In the genomic region with DNA sequence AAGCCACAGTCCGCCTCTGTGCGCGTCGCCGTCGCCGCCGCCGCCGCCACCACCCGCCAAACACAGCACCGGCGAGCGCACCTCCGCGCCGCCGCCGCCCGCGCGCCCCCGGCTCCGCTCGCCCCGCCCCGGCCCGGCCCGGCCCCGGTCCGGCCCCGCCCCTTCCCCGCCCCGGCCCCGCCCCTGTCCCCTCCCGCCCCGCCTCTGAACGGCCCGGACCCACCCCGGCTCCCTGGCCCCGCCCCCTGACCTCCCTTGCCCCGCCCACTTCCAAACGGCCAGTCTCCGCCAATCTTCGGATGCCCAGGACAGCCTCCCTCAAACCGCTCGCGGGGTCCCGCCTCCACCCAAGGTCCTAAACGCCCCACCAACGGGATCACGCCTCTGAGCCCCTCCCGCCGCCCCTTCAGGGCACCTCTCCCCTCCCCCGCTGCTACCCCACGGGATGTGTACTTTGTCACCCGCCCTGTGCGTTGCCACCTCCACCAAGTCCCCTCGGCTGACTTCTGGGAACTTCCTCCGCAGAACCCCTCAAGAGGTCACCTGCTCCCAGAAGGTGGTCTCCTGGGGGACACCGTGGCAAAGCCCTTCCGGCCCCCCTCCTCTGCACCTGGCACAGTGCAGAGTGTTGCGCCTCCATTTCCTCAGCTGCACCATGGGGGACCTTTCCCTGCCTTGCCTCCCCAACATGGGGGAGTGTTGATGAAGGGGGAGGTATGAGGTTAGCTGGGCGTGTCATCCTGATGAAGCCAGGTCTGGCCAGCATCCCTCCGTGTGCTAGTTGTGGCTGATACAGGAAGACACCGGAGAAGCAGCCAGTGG, we compare ENCODE assay signal across 8 cellular contexts. TPM values are rescaled to one million over a fixed set of nuclear protein-coding genes. Genes with fewer than 3 reads are reported as not detected.
A peak's percentile ranks its signal among the peaks of the same experiment; 100 is the strongest.
DNase-seq lines count a peak whose midpoint lies in the region; ATAC-seq and TF ChIP-seq lines count a peak whose summit lies in the region.

A gene (minus strand): TSS at position 85 of the 822 bp plus-strand sequence. CDS start 191 bp downstream, outside the sequence.

- peak within 1 kb of the TSS; percentile 97 for H3K4me3 Mint-ChIP-seq in activated CD4-positive, alpha-beta T cell treated with anti-CD3 and anti-CD28 coated beads, Interleukin-2, amount 10 ng/mL, durations not matched to agents 24 days and 14 days

- H3K27me3 ChIP-seq in BJ (ENCODE audit: control insufficient read depth, insufficient read depth, low read length) (no peaks in the 10 kb centered on the region), layer of hippocampus (ENCODE audit: control insufficient read depth, insufficient read depth, low read length) (no peaks in the 10 kb centered on the region)

- intact Hi-C loops in activated CD4-positive, alpha-beta T cell treated with anti-CD3 and anti-CD28 coated beads, Interleukin-2, amount 10 ng/mL, durations not matched to agents 24 days and 14 days (cut with micrococcal nuclease): loop anchor here (2.0 to 10.0 kb wide), 2 partner anchors 68 to 266 kb away; a partner anchor contains a TSS

- CTCF ChIA-PET in BJ (lab: Yijun Ruan, JAX): no interaction called here

- peaks cover 3% of the 10 kb centered on the region for H3K36me3 Mint-ChIP-seq in activated CD4-positive, alpha-beta T cell treated with anti-CD3 and anti-CD28 coated beads, Interleukin-2, amount 10 ng/mL, durations not matched to agents 24 days and 14 days (ENCODE audit: low read depth)

- ATAC-seq in GM21529 (IDR thresholded peaks at IDR 0.05; ENCODE audit: unreplicated experiment) (peak; percentile 41), GM21515 (IDR thresholded peaks at IDR 0.05; ENCODE audit: unreplicated experiment) (no peak)

- H3K4me3 ChIP-seq in BJ (ENCODE audit: low read depth, low read length): peak within 1 kb of the TSS; percentile 75

- peak within 1 kb of the TSS; percentile 39 for H3K27ac ChIP-seq in cingulate gyrus (ENCODE audit: low read depth, low read length)
- H3K27ac ChIP-seq in layer of hippocampus (ENCODE audit: low read depth, low read length): peak within 1 kb of the TSS; percentile 68

- H3K36me3 ChIP-seq in BJ (ENCODE audit: control insufficient read depth, insufficient read depth, low read length): peaks cover 8% of the 10 kb centered on the region

- DNase-seq in BJ (ENCODE audit: low read depth): no peak
- peak; percentile 68 for DNase-seq in NCI-H2196 (lab: John Stamatoyannopoulos, UW; ENCODE audit: unreplicated experiment)
- peak; percentile 92 for DNase-seq in activated CD4-positive, alpha-beta T cell treated with anti-CD3 and anti-CD28 coated beads, Interleukin-2, amount 10 ng/mL, durations not matched to agents 24 days and 14 days
- DNase-seq in stimulated activated CD4-positive, alpha-beta T cell treated with anti-CD3 and anti-CD28 coated beads, Interleukin-1b, Interleukin-23, amount 100 ng/mL, for 1 hour (ENCODE audit: low read depth in 2 of 2): peak; percentile 63 to 65

- peak within 1 kb of the TSS; percentile 91 for H3K27ac Mint-ChIP-seq in activated CD4-positive, alpha-beta T cell treated with anti-CD3 and anti-CD28 coated beads, Interleukin-2, amount 10 ng/mL, durations not matched to agents 24 days and 14 days

- no peaks in the 10 kb centered on the region for H3K27me3 Mint-ChIP-seq in activated CD4-positive, alpha-beta T cell treated with anti-CD3 and anti-CD28 coated beads, Interleukin-2, amount 10 ng/mL, durations not matched to agents 24 days and 14 days

- no peaks in the 10 kb centered on the region for H3K9me3 Mint-ChIP-seq in activated CD4-positive, alpha-beta T cell treated with anti-CD3 and anti-CD28 coated beads, Interleukin-2, amount 10 ng/mL, durations not matched to agents 24 days and 14 days

- TF ChIP-seq CTCF in BJ (IDR thresholded peaks at IDR 0.05; ENCODE audit: insufficient read depth, low read depth, low read length): no peak

- peaks cover 10% of the 10 kb centered on the region for H3K4me1 Mint-ChIP-seq in activated CD4-positive, alpha-beta T cell treated with anti-CD3 and anti-CD28 coated beads, Interleukin-2, amount 10 ng/mL, durations not matched to agents 24 days and 14 days

- POLR2A ChIA-PET in BJ (lab: Charles Lee): no interaction called here

RNA-seq across cellular contexts. Expression of the gene that starts here (rescaled TPM):
- polyA plus RNA-seq in BJ (2011; rRNA removed): 44.0 and 64.0 TPM in 2 replicates
- polyA minus RNA-seq in BJ (2011; rRNA and poly(A)+ RNA removed): 23.6 and 33.1 TPM in 2 replicates
- total RNA-seq in activated CD4-positive, alpha-beta T cell treated with anti-CD3 and anti-CD28 coated beads, Interleukin-2, amount 10 ng/mL, durations not matched to agents 24 days and 14 days: 45.3 and 45.6 TPM in 2 replicates
